9 cellular contexts compared by ENCODE assay signal in the genomic region with DNA sequence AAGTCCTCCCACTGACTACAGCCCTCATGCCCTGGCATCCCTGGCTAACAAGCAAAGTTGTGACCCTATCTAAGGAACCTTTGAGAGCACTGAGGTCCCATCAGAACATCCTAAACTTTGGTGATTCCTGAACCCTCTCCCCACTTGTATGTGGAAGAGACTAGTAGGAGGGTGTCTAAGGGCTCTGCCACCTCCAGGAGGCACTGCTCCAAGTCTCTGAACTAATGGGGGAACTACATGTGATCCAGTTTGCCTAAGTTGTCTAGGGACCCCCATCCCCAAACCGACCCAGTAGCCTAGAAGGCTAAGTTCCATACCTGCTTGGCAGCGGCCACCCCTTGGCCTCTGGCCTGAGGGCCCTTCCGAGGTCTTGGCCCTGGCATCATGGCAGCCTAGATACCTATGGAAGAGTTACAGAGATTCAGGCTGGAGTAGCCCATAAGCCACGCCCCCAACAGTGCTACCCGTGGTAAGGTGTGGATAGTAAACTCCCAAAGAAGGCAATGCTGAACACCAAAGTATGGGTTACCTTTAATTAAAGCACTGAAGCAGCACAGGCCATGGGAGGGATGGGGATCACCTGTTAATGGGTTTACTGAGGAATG. TPM values are rescaled to one million over a fixed set of nuclear protein-coding genes. Genes with fewer than 3 reads are reported as not detected.
DNase-seq lines count a peak whose midpoint lies in the region; ATAC-seq, FAIRE-seq and TF ChIP-seq lines count a peak whose summit lies in the region.
"Had no signal": no experiment of that assay in that cellular context is flagged by ENCODE, and none has a peak within 500 bp of the region (broad histone marks: within the 10 kb centered on the region; RNA-seq: fewer than 3 reads in every experiment).

No MANE protein-coding gene starts in this region.

- H3K9ac ChIP-seq in kidney (ENCODE audit: low read length in 2 of 2) = peak overlapping the region in 1 of 2 donors; percentile 24

- H3K4me3 ChIP-seq in kidney (ENCODE audit: low read length in 2 of 2) (peak overlapping the region; percentile 92 to 99), tibial nerve (peak overlapping the region in 1 of 4 donors; percentile 96)

- no peaks in the 10 kb centered on the region for H3K9me3 Mint-ChIP-seq in activated T-cell treated with anti-CD3 and anti-CD28 coated beads, Interleukin-2, amount 50 U/mL, for 4 hours
- no peaks in the 10 kb centered on the region for H3K9me3 Mint-ChIP-seq in activated T-helper 1 cell treated with anti-CD3 and anti-CD28 coated beads, Interleukin-12 subunit alpha, Interleukin-12 subunit beta, Interleukin-2, Interleukin-4 antibody, amounts not matched to agents 30 ng/mL and 10 ng/mL and 1 ng/mL, durations not matched to agents 14 hours and 24 hours and 36 hours

- 79 to 87% methylated on average over 5 of the region's 5 CpGs for WGBS in tibial nerve, 2 donors

- peak overlapping the region; percentile 96 for H3K4me3 Mint-ChIP-seq in activated T-cell treated with anti-CD3 and anti-CD28 coated beads, Interleukin-2, amount 50 U/mL, for 4 hours
- H3K4me3 Mint-ChIP-seq in activated T-helper 1 cell treated with anti-CD3 and anti-CD28 coated beads, Interleukin-12 subunit alpha, Interleukin-12 subunit beta, Interleukin-2, Interleukin-4 antibody, amounts not matched to agents 30 ng/mL and 10 ng/mL and 1 ng/mL, durations not matched to agents 14 hours and 24 hours and 36 hours = peak overlapping the region; percentile 90

- peaks cover 21% of the 10 kb centered on the region for H3K36me3 Mint-ChIP-seq in activated T-cell treated with anti-CD3 and anti-CD28 coated beads, Interleukin-2, amount 50 U/mL, for 4 hours (ENCODE audit: insufficient read depth)
- peaks cover 33% of the 10 kb centered on the region for H3K36me3 Mint-ChIP-seq in activated T-helper 1 cell treated with anti-CD3 and anti-CD28 coated beads, Interleukin-12 subunit alpha, Interleukin-12 subunit beta, Interleukin-2, Interleukin-4 antibody, amounts not matched to agents 30 ng/mL and 10 ng/mL and 1 ng/mL, durations not matched to agents 14 hours and 24 hours and 36 hours (ENCODE audit: low read depth)

- intact Hi-C loops in activated T-helper 1 cell treated with anti-CD3 and anti-CD28 coated beads, Interleukin-12 subunit alpha, Interleukin-12 subunit beta, Interleukin-2, Interleukin-4 antibody, amounts not matched to agents 30 ng/mL and 10 ng/mL and 1 ng/mL, durations not matched to agents 14 hours and 24 hours and 36 hours (cut with micrococcal nuclease) = loop anchor here (2.0 to 10.0 kb wide), 4 partner anchors 332 to 1470 kb away; a partner anchor contains a TSS
- intact Hi-C loops in kidney (cut with DNase I) = no loop called here

- H3K36me3 ChIP-seq in kidney (ENCODE audit: control insufficient read depth in 1 of 2, insufficient read depth in 2 of 2, low read length in 2 of 2) (peaks cover 26 to 36% of the 10 kb centered on the region in 2 donors), tibial nerve (peaks cover 1 to 41% (median 19%) of the 10 kb centered on the region in 3 donors)

- H3K27ac ChIP-seq in kidney (ENCODE audit: low read depth in 2 of 2, low read length in 2 of 2) (no peak overlapping the region), tibial nerve (peak overlapping the region in 3 of 4 donors; percentile 90 to 97 (median 97))

- H3K27me3 ChIP-seq in tibial nerve = no peaks in the 10 kb centered on the region

- TF ChIP-seq EP300 in tibial nerve (IDR thresholded peaks at IDR 0.05) = no peak

- no peak for FAIRE-seq in kidney (lab: Jason Lieb, UNC)

- no peaks in the 10 kb centered on the region for H3K9me3 ChIP-seq in kidney (ENCODE audit: control insufficient read depth in 1 of 2, low read length in 2 of 2)
- H3K9me3 ChIP-seq in tibial nerve = no peaks in the 10 kb centered on the region

- TF ChIP-seq CTCF in kidney (IDR thresholded peaks at IDR 0.05; ENCODE audit: borderline replicate concordance, extremely low read depth, insufficient read depth) (no peak), tibial nerve (IDR thresholded peaks at IDR 0.05) (no peak)

- H3K4me1 ChIP-seq in kidney (ENCODE audit: control insufficient read depth in 1 of 2, insufficient read depth in 1 of 2, low read depth in 1 of 2, low read length in 2 of 2) = peaks cover 8 to 15% of the 10 kb centered on the region in 2 donors
- H3K4me1 ChIP-seq in tibial nerve = peaks cover 0 to 39% (median 16%) of the 10 kb centered on the region in 4 donors

- TF ChIP-seq POLR2A in tibial nerve (IDR thresholded peaks at IDR 0.05) = no peak

- ATAC-seq in activated T-cell treated with anti-CD3 and anti-CD28 coated beads, Interleukin-2, amount 50 U/mL, for 4 hours = no peak
- ATAC-seq in HG02610 (IDR thresholded peaks at IDR 0.05; ENCODE audit: unreplicated experiment) (no peak), HG02973 (IDR thresholded peaks at IDR 0.05; ENCODE audit: unreplicated experiment) (no peak)

- H3K27ac Mint-ChIP-seq in activated T-helper 1 cell treated with anti-CD3 and anti-CD28 coated beads, Interleukin-12 subunit alpha, Interleukin-12 subunit beta, Interleukin-2, Interleukin-4 antibody, amounts not matched to agents 30 ng/mL and 10 ng/mL and 1 ng/mL, durations not matched to agents 14 hours and 24 hours and 36 hours = peak overlapping the region; percentile 81

- no peak for DNase-seq in activated T-cell treated with anti-CD3 and anti-CD28 coated beads, Interleukin-2, amount 50 U/mL, for 4 hours
- no peak for DNase-seq in activated T-cell treated with anti-CD3 and anti-CD28 coated beads, Interleukin-2, amount 50 U/mL, for 1 hour
- DNase-seq in activated T-helper 1 cell treated with anti-CD3 and anti-CD28 coated beads, Interleukin-12 subunit alpha, Interleukin-12 subunit beta, Interleukin-2, Interleukin-4 antibody, amounts not matched to agents 30 ng/mL and 10 ng/mL and 1 ng/mL, durations not matched to agents 14 hours and 24 hours and 36 hours (ENCODE audit: low spot score) = no peak
- DNase-seq in kidney (peak; percentile 58), tibial nerve (ENCODE audit: low spot score in 2 of 2) (no peak), retina (no peak)
- DNase-seq: DMS153 had no signal

- H3K27me3 Mint-ChIP-seq in activated T-cell treated with anti-CD3 and anti-CD28 coated beads, Interleukin-2, amount 50 U/mL, for 4 hours (ENCODE audit: low read depth) = no peaks in the 10 kb centered on the region
- H3K27me3 Mint-ChIP-seq in activated T-helper 1 cell treated with anti-CD3 and anti-CD28 coated beads, Interleukin-12 subunit alpha, Interleukin-12 subunit beta, Interleukin-2, Interleukin-4 antibody, amounts not matched to agents 30 ng/mL and 10 ng/mL and 1 ng/mL, durations not matched to agents 14 hours and 24 hours and 36 hours (ENCODE audit: insufficient read depth) = no peaks in the 10 kb centered on the region

- peaks cover 39% of the 10 kb centered on the region for H3K4me1 Mint-ChIP-seq in activated T-cell treated with anti-CD3 and anti-CD28 coated beads, Interleukin-2, amount 50 U/mL, for 4 hours (ENCODE audit: low read depth)
- peaks cover 54% of the 10 kb centered on the region for H3K4me1 Mint-ChIP-seq in activated T-helper 1 cell treated with anti-CD3 and anti-CD28 coated beads, Interleukin-12 subunit alpha, Interleukin-12 subunit beta, Interleukin-2, Interleukin-4 antibody, amounts not matched to agents 30 ng/mL and 10 ng/mL and 1 ng/mL, durations not matched to agents 14 hours and 24 hours and 36 hours (ENCODE audit: low read depth)

RNA-seq across cellular contexts. Expression of a gene that starts 1.7 kb away (rescaled TPM):
- 10 to 100 TPM; 35.0 to 40.0 (median 38.9) TPM for total RNA-seq in activated T-cell treated with anti-CD3 and anti-CD28 coated beads, Interleukin-2, amount 50 U/mL, for 4 hours
- total RNA-seq in activated T-helper 1 cell treated with anti-CD3 and anti-CD28 coated beads, Interleukin-12 subunit alpha, Interleukin-12 subunit beta, Interleukin-2, Interleukin-4 antibody, amounts not matched to agents 30 ng/mL and 10 ng/mL and 1 ng/mL, durations not matched to agents 14 hours and 24 hours and 36 hours = 40.5 and 42.3 TPM in 2 replicates
- total RNA-seq in kidney (42.5 TPM), tibial nerve (10 to 100 TPM; 44.0 to 63.5 (median 57.1) TPM)
- polyA plus RNA-seq in kidney (ENCODE audit: insufficient read depth, low read depth, low replicate concordance) = 26.9 TPM

RNA-seq across cellular contexts. Expression of a gene that starts 39.9 kb away (rescaled TPM):
- total RNA-seq in activated T-cell treated with anti-CD3 and anti-CD28 coated beads, Interleukin-2, amount 50 U/mL, for 4 hours = 10 to 100 TPM; 34.8 to 46.2 (median 37.3) TPM
- 39.6 and 40.3 TPM in 2 replicates for total RNA-seq in activated T-helper 1 cell treated with anti-CD3 and anti-CD28 coated beads, Interleukin-12 subunit alpha, Interleukin-12 subunit beta, Interleukin-2, Interleukin-4 antibody, amounts not matched to agents 30 ng/mL and 10 ng/mL and 1 ng/mL, durations not matched to agents 14 hours and 24 hours and 36 hours
- total RNA-seq in kidney (0.50 TPM), tibial nerve (under 1 TPM; 0.22 to 0.84 (median 0.35) TPM)
- 0.37 TPM for polyA plus RNA-seq in kidney (ENCODE audit: insufficient read depth, low read depth, low replicate concordance)

RNA-seq across cellular contexts. Expression of a gene that starts 40.1 kb away (rescaled TPM):
- total RNA-seq in activated T-cell treated with anti-CD3 and anti-CD28 coated beads, Interleukin-2, amount 50 U/mL, for 4 hours = 100 to 1,000 TPM in 2 of 3 donors, 10 to 100 TPM in 1; 94.0 to 113 (median 101) TPM
- 103 and 105 TPM in 2 replicates for total RNA-seq in activated T-helper 1 cell treated with anti-CD3 and anti-CD28 coated beads, Interleukin-12 subunit alpha, Interleukin-12 subunit beta, Interleukin-2, Interleukin-4 antibody, amounts not matched to agents 30 ng/mL and 10 ng/mL and 1 ng/mL, durations not matched to agents 14 hours and 24 hours and 36 hours
- 46.7 TPM for total RNA-seq in kidney
- 19.0 TPM for polyA plus RNA-seq in kidney (ENCODE audit: insufficient read depth, low read depth, low replicate concordance)
- total RNA-seq in tibial nerve = 10 to 100 TPM; 10.0 to 21.4 (median 14.4) TPM

Comparison
In these comparisons a context has a peak if more than half of its experiments do, and no peak if none do; other contexts are left out.
1. H3K27ac ChIP-seq: peak in tibial nerve (3 of 4); none in kidney (0 of 2).
2. RNA of a gene that starts 39.9 kb away (total RNA-seq): 39.6 to 40.3 TPM in activated T-helper 1 cell treated with anti-CD3 and anti-CD28 coated beads, Interleukin-12 subunit alpha, Interleukin-12 subunit beta, Interleukin-2, Interleukin-4 antibody, amounts not matched to agents 30 ng/mL and 10 ng/mL and 1 ng/mL, durations not matched to agents 14 hours and 24 hours and 36 hours and 34.8 to 46.2 TPM in activated T-cell treated with anti-CD3 and anti-CD28 coated beads, Interleukin-2, amount 50 U/mL, for 4 hours; 0.50 TPM in kidney (single experiment) and 0.22 to 0.84 TPM in tibial nerve; every median in the first group is over 10 times any median in the second.